9 cellular contexts compared by ENCODE assay signal in the genomic region with DNA sequence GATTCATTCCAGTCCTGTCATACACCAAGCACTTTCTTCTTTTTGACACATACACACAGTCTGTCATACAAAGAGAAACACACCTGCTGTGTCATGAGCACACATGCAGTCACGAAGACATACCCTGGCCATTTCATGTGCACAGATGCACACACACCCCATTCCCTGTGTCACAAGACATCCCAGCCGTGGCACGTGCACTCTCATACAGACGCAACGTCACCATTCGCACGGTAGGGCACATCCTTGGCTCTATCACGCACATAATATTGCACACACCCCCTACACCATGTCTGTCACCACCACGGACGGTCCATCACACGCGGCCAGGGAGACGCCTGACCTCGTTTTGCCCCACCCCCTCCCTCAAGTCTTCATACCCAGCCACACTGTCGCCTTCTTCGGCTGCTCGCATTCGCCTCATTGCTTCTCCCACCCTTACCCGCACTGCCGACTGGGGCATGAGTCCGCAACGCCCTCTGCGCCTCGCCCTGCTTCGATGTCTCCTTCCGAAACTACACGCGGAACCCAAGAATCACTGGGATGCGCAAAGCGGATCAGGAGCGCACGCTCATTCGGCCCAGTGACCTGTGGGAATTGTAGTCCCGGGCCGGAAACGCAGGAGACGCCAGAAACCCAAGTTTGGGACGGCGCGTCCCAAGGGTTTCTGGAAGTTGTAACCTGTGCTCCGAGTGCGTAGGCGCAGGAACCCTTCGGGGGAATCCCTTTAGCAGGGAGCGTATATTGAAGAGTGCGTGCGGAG. TPM values are rescaled to one million over a fixed set of nuclear protein-coding genes. Genes with fewer than 3 reads are reported as not detected.
DNase-seq lines count a peak whose midpoint lies in the region; ATAC-seq, FAIRE-seq and TF ChIP-seq lines count a peak whose summit lies in the region.
"Had no signal": no experiment of that assay in that cellular context is flagged by ENCODE, and none has a peak within 500 bp of the region (broad histone marks: within the 10 kb centered on the region; RNA-seq: fewer than 3 reads in every experiment).

No MANE protein-coding gene starts in this region.

- peaks cover 11 to 14% of the 10 kb centered on the region in 2 experiments for H3K27me3 ChIP-seq in K562 (ENCODE audit: control insufficient read depth in 2 of 2, insufficient read depth in 2 of 2, low read length in 2 of 2)
- peaks cover 20% of the 10 kb centered on the region for H3K27me3 ChIP-seq in A673 (replicated peaks; ENCODE audit: insufficient read depth, low read depth, low read length, poor library complexity)

- no peak for TF ChIP-seq POLR2A in K562 (conservative IDR thresholded peaks at IDR 0.05)

- no peaks in the 10 kb centered on the region for H3K79me2 ChIP-seq in K562 (ENCODE audit: control insufficient read depth, insufficient read depth, low read length)

- H3K9ac ChIP-seq in K562 (ENCODE audit: insufficient read depth in 1 of 2, low read depth in 2 of 2, low read length in 2 of 2) = no peak overlapping the region

- H4K20me1 ChIP-seq in K562 (replicated peaks; ENCODE audit: control insufficient read depth, insufficient read depth, low read length) = no peaks in the 10 kb centered on the region

- peak overlapping the region; percentile 30; the same call in 1 of the 2 replicates for H3K4me2 ChIP-seq in K562 (ENCODE audit: insufficient read depth, low read length)

- 34% methylated on average over 41 of the region's 47 CpGs for WGBS in K562 (ENCODE audit: insufficient coverage, low coverage, missing lambda C conversion rate)

- H3K27ac ChIP-seq in K562 (ENCODE audit: extremely low read depth, low read depth, low read length) (no peak overlapping the region), A673 (ENCODE audit: low read depth, low read length, poor library complexity, severe bottlenecking) (no peak overlapping the region)

- BruUV-seq in K562 (replicated peaks; lab: Mats Ljungman, UMichigan) (no TSS peak), A673 (replicated peaks; lab: Mats Ljungman, UMichigan) (no TSS peak)

- no peak for TF ChIP-seq CTCF in K562 (IDR thresholded peaks at IDR 0.05 in 2 of 3, conservative IDR thresholded peaks at IDR 0.05 in 1 of 3; ENCODE audit: insufficient read depth in 2 of 3, low read depth in 1 of 3, low read length in 3 of 3)
- no peak for TF ChIP-seq CTCF in A673 (conservative IDR thresholded peaks at IDR 0.05; ENCODE audit: low read depth, low read length)

- in situ Hi-C loops in K562 (cut with MboI) = no loop called here

- H3K9me3 ChIP-seq in K562 (replicated peaks; ENCODE audit: control insufficient read depth, insufficient read depth, low read depth, low read length) (peaks cover 4% of the 10 kb centered on the region), A673 (ENCODE audit: low read depth, low read length, poor library complexity, severe bottlenecking) (no peaks in the 10 kb centered on the region)

- TF ChIP-seq RAD21 in K562 (CRISPR knock-in tag; conservative IDR thresholded peaks at IDR 0.05 in 1 of 2, IDR thresholded peaks at IDR 0.05 in 1 of 2) = no peak

- H3K9me1 ChIP-seq in K562 (ENCODE audit: control insufficient read depth, insufficient read depth, low read length) = no peaks in the 10 kb centered on the region

- POLR2A ChIA-PET in K562 (lab: Yijun Ruan, JAX) (interaction anchor here (0.9 kb wide), 1 partner anchor 11 kb away, joined by 3 read pairs; no protein-coding TSS in a partner anchor), A673 (lab: Charles Lee; ENCODE audit: low non-redundant PET) (no interaction called here)

- H3K36me3 ChIP-seq in K562 (ENCODE audit: control insufficient read depth, insufficient read depth, low read length) = no peaks in the 10 kb centered on the region
- no peaks in the 10 kb centered on the region for H3K36me3 ChIP-seq in A673 (ENCODE audit: insufficient read depth, low read length, poor library complexity, severe bottlenecking)

- H3K4me3 ChIP-seq in K562 (no peak overlapping the region), A673 (ENCODE audit: low read depth, low read length, poor library complexity, severe bottlenecking) (no peak overlapping the region)

- H2AFZ ChIP-seq in K562 (ENCODE audit: low read depth, low read length) = peak overlapping the region; percentile 38

- FAIRE-seq in K562 (lab: Jason Lieb, UNC) = no peak

- ATAC-seq in Right ventricle myocardium inferior = peak; percentile 60
- no peak for ATAC-seq in K562

- intact Hi-C loops in Right ventricle myocardium inferior (cut with DNase I) (no loop called here), cardiac septum (cut with DNase I) (no loop called here), K562 (cut with micrococcal nuclease) (no loop called here), A673 (cut with micrococcal nuclease; ENCODE audit: unreplicated experiment) (no loop called here)

- TF ChIP-seq EP300 in K562 (IDR thresholded peaks at IDR 0.05; ENCODE audit: low read length) = no peak

- H3K4me1 ChIP-seq in K562 (replicated peaks in 1 of 2; ENCODE audit: control insufficient read depth in 2 of 2, insufficient read depth in 2 of 2, low read length in 2 of 2) (peaks cover 0 to 5% of the 10 kb centered on the region in 2 experiments; a peak in 1 of 5 replicates), A673 (ENCODE audit: insufficient read depth, low read length, poor library complexity, severe bottlenecking) (no peaks in the 10 kb centered on the region)

- DNase-seq in Right ventricle myocardium inferior (ENCODE audit: missing footprints) = no peak
- no peak for DNase-seq in cardiac septum (ENCODE audit: low spot score)
- DNase-seq in K562 (ENCODE audit: extremely low read depth in 1 of 4, low spot score in 3 of 4) = no peak
- peak; percentile 72 for DNase-seq in inferior parietal cortex (ENCODE audit: extremely low spot score)
- peak; percentile 22 for DNase-seq in stimulated activated CD4-positive, alpha-beta T cell treated with anti-CD3 and anti-CD28 coated beads, Interleukin-4, amount 100 ng/mL, for 24 hours
- no peak for DNase-seq in ecto neural progenitor cell (ENCODE audit: low spot score)
- DNase-seq in NCI-H69 (lab: John Stamatoyannopoulos, UW) = no peak
- DNase-seq in A673 (ENCODE audit: low spot score) = no peak
- DNase-seq: DND-41 had no signal

- CTCF ChIA-PET in K562 (lab: Yijun Ruan, JAX; ENCODE audit: low intra/inter-chr PET ratio) (no interaction called here), A673 (lab: Charles Lee) (no interaction called here)

RNA-seq across cellular contexts. Expression of gene ZNF283, which starts 6.8 kb away (rescaled TPM):
- total RNA-seq in Right ventricle myocardium inferior (11.1 TPM), cardiac septum (15.2 TPM), K562 (2014; rRNA removed) (7.9 TPM in 2 replicates), K562 (2014; rRNA removed; fragmentation: Illumina TruSeq; extraction: Trizol) (19.5 and 21.3 TPM in 2 replicates), K562 (2015; rRNA removed; fragmentation: Illumina TruSeq; extraction: Trizol) (11.3 and 14.0 TPM in 2 replicates), K562 (2021) (10.3 and 10.7 TPM in 2 replicates), A673 (2021) (9.4 and 9.7 TPM in 2 replicates)
- total RNA-seq in K562 (2011; cell fraction: chromatin; rRNA removed; ENCODE audit: low replicate concordance) = 18.2 and 43.1 TPM in 2 replicates
- total RNA-seq in K562 (2011; cell fraction: nucleolus; rRNA removed) = 15.0 and 16.3 TPM in 2 replicates
- total RNA-seq in K562 (2011; cell fraction: nucleoplasm; rRNA removed) = 19.9 and 37.9 TPM in 2 replicates
- polyA plus RNA-seq in K562 (2011; rRNA removed) (7.3 and 9.8 TPM in 2 replicates), K562 (2014; fragmentation: Illumina TruSeq; extraction: Trizol) (6.2 and 7.0 TPM in 2 replicates), K562 (2014; fragmentation: Nextera tagmentation; extraction: Ambion mirVana) (10 to 100 TPM in 1 of 2 experiments, 1 to 10 TPM in 1; 6.0 to 11.1 TPM), K562 (2014; rRNA removed) (7.2 and 9.4 TPM in 2 replicates)
- 0.78 and 2.6 TPM in 2 replicates for polyA plus RNA-seq in K562 (2011; cell fraction: cytosol; rRNA removed)
- 7.9 and 12.9 TPM in 2 replicates for polyA plus RNA-seq in K562 (2011; cell fraction: nucleus; rRNA removed)
- polyA plus RNA-seq in K562 (2012) = 5.7 and 5.8 TPM in 2 replicates
- polyA minus RNA-seq in K562 (2011; rRNA and poly(A)+ RNA removed) = 21.0 and 25.4 TPM in 2 replicates
- 4.3 and 6.1 TPM in 2 replicates for polyA minus RNA-seq in K562 (2011; cell fraction: cytosol; rRNA and poly(A)+ RNA removed)
- 12.8 and 28.8 TPM in 2 replicates for polyA minus RNA-seq in K562 (2011; cell fraction: nucleus; rRNA and poly(A)+ RNA removed)

RNA-seq across cellular contexts. Expression of gene LYPD5, which starts 18.0 kb away (rescaled TPM):
- total RNA-seq in Right ventricle myocardium inferior = 0.92 TPM
- 1.3 TPM for total RNA-seq in cardiac septum
- 0.42 and 1.1 TPM in 2 replicates for total RNA-seq in K562 (2011; cell fraction: chromatin; rRNA removed; ENCODE audit: low replicate concordance)
- 0.26 and 0.50 TPM in 2 replicates for total RNA-seq in K562 (2011; cell fraction: nucleolus; rRNA removed)
- total RNA-seq in K562 (2011; cell fraction: nucleoplasm; rRNA removed) = 0.15 TPM in 1 of 2 replicates, not detected in the other
- total RNA-seq in K562 (2014; rRNA removed) = 0.20 TPM in 1 of 2 replicates, not detected in the other
- total RNA-seq in K562 (2014; rRNA removed; fragmentation: Illumina TruSeq; extraction: Trizol) = 0.13 TPM in 1 of 2 replicates, not detected in the other
- 0.19 and 0.22 TPM in 2 replicates for total RNA-seq in K562 (2015; rRNA removed; fragmentation: Illumina TruSeq; extraction: Trizol)
- total RNA-seq in K562 (2021) = 0.09 and 0.25 TPM in 2 replicates
- polyA plus RNA-seq in K562 (2011; rRNA removed) = 0.21 and 0.26 TPM in 2 replicates
- polyA plus RNA-seq in K562 (2011; cell fraction: cytosol; rRNA removed) = 0.16 and 0.39 TPM in 2 replicates
- 0.14 and 0.47 TPM in 2 replicates for polyA plus RNA-seq in K562 (2011; cell fraction: nucleus; rRNA removed)
- polyA plus RNA-seq in K562 (2012) = 0.09 and 0.25 TPM in 2 replicates
- polyA plus RNA-seq in K562 (2014; fragmentation: Illumina TruSeq; extraction: Trizol) = 0.06 and 0.24 TPM in 2 replicates
- under 1 TPM in 1 of 2 experiments, not detected in 1; 0.03 TPM for polyA plus RNA-seq in K562 (2014; fragmentation: Nextera tagmentation; extraction: Ambion mirVana)
- polyA plus RNA-seq in K562 (2014; rRNA removed) = 0.11 TPM in 1 of 2 replicates, not detected in the other
- polyA minus RNA-seq in K562 (2011; rRNA and poly(A)+ RNA removed) = 0.21 TPM in 2 replicates
- not detected in 2 replicates for polyA minus RNA-seq in K562 (2011; cell fraction: cytosol; rRNA and poly(A)+ RNA removed)
- 0.22 and 0.54 TPM in 2 replicates for polyA minus RNA-seq in K562 (2011; cell fraction: nucleus; rRNA and poly(A)+ RNA removed)
- not detected in 2 replicates for total RNA-seq in A673 (2021)

RNA-seq across cellular contexts. Expression of gene KCNN4, which starts 39.5 kb away (rescaled TPM):
- 0.41 TPM for total RNA-seq in Right ventricle myocardium inferior
- 0.43 TPM for total RNA-seq in cardiac septum
- total RNA-seq in K562 (2011; cell fraction: chromatin; rRNA removed; ENCODE audit: low replicate concordance) = 29.9 and 77.4 TPM in 2 replicates
- total RNA-seq in K562 (2011; cell fraction: nucleolus; rRNA removed) = 79.4 and 80.4 TPM in 2 replicates
- total RNA-seq in K562 (2011; cell fraction: nucleoplasm; rRNA removed) = 61.0 and 61.7 TPM in 2 replicates
- total RNA-seq in K562 (2014; rRNA removed) = 31.8 and 32.1 TPM in 2 replicates
- 9.2 and 10.7 TPM in 2 replicates for total RNA-seq in K562 (2014; rRNA removed; fragmentation: Illumina TruSeq; extraction: Trizol)
- 18.6 and 19.5 TPM in 2 replicates for total RNA-seq in K562 (2015; rRNA removed; fragmentation: Illumina TruSeq; extraction: Trizol)
- total RNA-seq in K562 (2021) = 26.6 and 28.6 TPM in 2 replicates
- polyA plus RNA-seq in K562 (2011; rRNA removed) = 29.4 and 33.9 TPM in 2 replicates
- polyA plus RNA-seq in K562 (2011; cell fraction: cytosol; rRNA removed) = 40.2 and 61.3 TPM in 2 replicates
- 111 and 177 TPM in 2 replicates for polyA plus RNA-seq in K562 (2011; cell fraction: nucleus; rRNA removed)
- 16.4 and 18.7 TPM in 2 replicates for polyA plus RNA-seq in K562 (2012)
- 22.6 and 25.9 TPM in 2 replicates for polyA plus RNA-seq in K562 (2014; fragmentation: Illumina TruSeq; extraction: Trizol)
- 1 to 10 TPM in 1 of 2 experiments, under 1 TPM in 1; 0.53 to 2.0 TPM for polyA plus RNA-seq in K562 (2014; fragmentation: Nextera tagmentation; extraction: Ambion mirVana)
- 37.6 and 37.7 TPM in 2 replicates for polyA plus RNA-seq in K562 (2014; rRNA removed)
- polyA minus RNA-seq in K562 (2011; rRNA and poly(A)+ RNA removed) = 18.4 and 22.7 TPM in 2 replicates
- 16.1 and 22.7 TPM in 2 replicates for polyA minus RNA-seq in K562 (2011; cell fraction: cytosol; rRNA and poly(A)+ RNA removed)
- 26.3 and 27.8 TPM in 2 replicates for polyA minus RNA-seq in K562 (2011; cell fraction: nucleus; rRNA and poly(A)+ RNA removed)
- 0.20 TPM in 1 of 2 replicates, not detected in the other for total RNA-seq in A673 (2021)

Comparison
In these comparisons a context has a peak if more than half of its experiments do, and no peak if none do; other contexts are left out.
1. DNase-seq: peak in inferior parietal cortex (single experiment) and stimulated activated CD4-positive, alpha-beta T cell treated with anti-CD3 and anti-CD28 coated beads, Interleukin-4, amount 100 ng/mL, for 24 hours (single experiment); none in Right ventricle myocardium inferior (single experiment), cardiac septum (single experiment), K562 (0 of 4), ecto neural progenitor cell (single experiment), NCI-H69 (single experiment) and A673 (single experiment).